ENCODE assay signal across 16 cellular contexts in genomic region chr15:100944237-100944875, GRCh38. TPM values are rescaled to one million over a fixed set of nuclear protein-coding genes. Genes with fewer than 3 reads are reported as not detected.
DNase-seq lines count a peak whose midpoint lies in the region; ATAC-seq and TF ChIP-seq lines count a peak whose summit lies in the region.
"Had no signal": no experiment of that assay in that cellular context is flagged by ENCODE, and none has a peak within 500 bp of the region (broad histone marks: within the 10 kb centered on the region; RNA-seq: fewer than 3 reads in every experiment).

No MANE protein-coding gene starts in this region.

- H3K27me3 ChIP-seq in brain microvascular endothelial cell (replicated peaks) (no peaks in the 10 kb centered on the region), upper lobe of left lung (no peaks in the 10 kb centered on the region)

- H3K27me3 Mint-ChIP-seq in glutamatergic neuron (ENCODE audit: unreplicated experiment): no peaks in the 10 kb centered on the region

- H3K27ac ChIP-seq in brain microvascular endothelial cell (no peak overlapping the region), upper lobe of left lung (no peak overlapping the region)

- H3K36me3 Mint-ChIP-seq in glutamatergic neuron (ENCODE audit: unreplicated experiment): no peaks in the 10 kb centered on the region
- H3K36me3 Mint-ChIP-seq: activated naive CD4-positive, alpha-beta T cell treated with anti-CD3 and anti-CD28 coated beads, Interleukin-2, amount 50 U/mL, for 24 hours; CD8-positive, alpha-beta T cell had no signal

- TF ChIP-seq POLR2A in upper lobe of left lung (IDR thresholded peaks at IDR 0.05): no peak

- no peak for TF ChIP-seq EP300 in upper lobe of left lung (IDR thresholded peaks at IDR 0.05)

- TF ChIP-seq CTCF in glutamatergic neuron (IDR thresholded peaks at IDR 0.05; ENCODE audit: partially characterized antibody, unreplicated experiment) (no peak), brain microvascular endothelial cell (IDR thresholded peaks at IDR 0.05; ENCODE audit: low read depth, low read length, missing control alignments) (no peak), upper lobe of left lung (IDR thresholded peaks at IDR 0.05) (no peak)

- H3K4me3 ChIP-seq in brain microvascular endothelial cell (ENCODE audit: low read depth, low read length) (no peak overlapping the region), upper lobe of left lung (no peak overlapping the region)

- peak overlapping the region; percentile 19 for H3K27ac Mint-ChIP-seq in glutamatergic neuron (ENCODE audit: unreplicated experiment)
- H3K27ac Mint-ChIP-seq: activated naive CD4-positive, alpha-beta T cell treated with anti-CD3 and anti-CD28 coated beads, Interleukin-2, amount 50 U/mL, for 24 hours; CD8-positive, alpha-beta T cell had no signal

- H3K9me3 ChIP-seq in upper lobe of left lung: no peaks in the 10 kb centered on the region

- no peak overlapping the region for H3K4me3 Mint-ChIP-seq in glutamatergic neuron (ENCODE audit: unreplicated experiment)
- H3K4me3 Mint-ChIP-seq: activated naive CD4-positive, alpha-beta T cell treated with anti-CD3 and anti-CD28 coated beads, Interleukin-2, amount 50 U/mL, for 24 hours; CD8-positive, alpha-beta T cell had no signal

- ATAC-seq in GM18499 (IDR thresholded peaks at IDR 0.05; ENCODE audit: insufficient read depth, unreplicated experiment) (peak; percentile 44), GM21526 (IDR thresholded peaks at IDR 0.05; ENCODE audit: low FRiP score, unreplicated experiment) (peak; percentile 50), upper lobe of left lung (ENCODE audit: low FRiP score in 2 of 2) (no peak)
- ATAC-seq: CD8-positive, alpha-beta T cell had no signal

- H3K4me1 ChIP-seq in upper lobe of left lung: peaks cover 0 to 6% (median 0%) of the 10 kb centered on the region in 4 donors

- no peaks in the 10 kb centered on the region for H3K9me3 Mint-ChIP-seq in glutamatergic neuron (ENCODE audit: unreplicated experiment)
- H3K9me3 Mint-ChIP-seq: activated naive CD4-positive, alpha-beta T cell treated with anti-CD3 and anti-CD28 coated beads, Interleukin-2, amount 50 U/mL, for 24 hours; CD8-positive, alpha-beta T cell had no signal

- H3K4me1 Mint-ChIP-seq in glutamatergic neuron (ENCODE audit: low read depth, unreplicated experiment): peaks cover 25% of the 10 kb centered on the region
- H3K4me1 Mint-ChIP-seq: activated naive CD4-positive, alpha-beta T cell treated with anti-CD3 and anti-CD28 coated beads, Interleukin-2, amount 50 U/mL, for 24 hours had no signal

- DNase-seq in NCI-H2171 (lab: John Stamatoyannopoulos, UW): peak; percentile 37
- no peak for DNase-seq in glutamatergic neuron
- DNase-seq in NCI-H1105 treated with DMSO at 0.1 percent for 48 hours (lab: John Stamatoyannopoulos, UW): no peak
- DNase-seq in brain microvascular endothelial cell: no peak
- DNase-seq in HUDEP-2 (lab: John Stamatoyannopoulos, UW; ENCODE audit: unreplicated experiment in 76 of 76): no peak
- no peak for DNase-seq in upper lobe of left lung
- DNase-seq: CD8-positive, alpha-beta T cell; erythroblast; GF-D8; mesendoderm; NCI-H2081; occipital lobe; SIG-M5 had no signal

- in situ Hi-C loops in brain microvascular endothelial cell (cut with HindIII; ENCODE audit: low pct_ligation_motif_present, low sequenced_read_pairs): no loop called here

- H3K36me3 ChIP-seq in brain microvascular endothelial cell (replicated peaks) (no peaks in the 10 kb centered on the region), upper lobe of left lung (no peaks in the 10 kb centered on the region)

- 78 to 79% methylated on average over 7 of the region's 7 CpGs for WGBS in upper lobe of left lung, 2 donors

RNA-seq across cellular contexts. Expression of gene LRRK1, which starts 25.2 kb away (rescaled TPM):
- total RNA-seq in glutamatergic neuron (ENCODE audit: unreplicated experiment): 1.5 TPM
- 10 to 100 TPM; 15.0 to 47.1 (median 31.2) TPM for total RNA-seq in upper lobe of left lung

Comparison
In these comparisons a context has a peak if more than half of its experiments do, and no peak if none do; other contexts are left out.
1. ATAC-seq: peak in GM18499 (single experiment) and GM21526 (single experiment); none in upper lobe of left lung (0 of 2).